ENCODE assay signal across 11 cellular contexts in the genomic region with DNA sequence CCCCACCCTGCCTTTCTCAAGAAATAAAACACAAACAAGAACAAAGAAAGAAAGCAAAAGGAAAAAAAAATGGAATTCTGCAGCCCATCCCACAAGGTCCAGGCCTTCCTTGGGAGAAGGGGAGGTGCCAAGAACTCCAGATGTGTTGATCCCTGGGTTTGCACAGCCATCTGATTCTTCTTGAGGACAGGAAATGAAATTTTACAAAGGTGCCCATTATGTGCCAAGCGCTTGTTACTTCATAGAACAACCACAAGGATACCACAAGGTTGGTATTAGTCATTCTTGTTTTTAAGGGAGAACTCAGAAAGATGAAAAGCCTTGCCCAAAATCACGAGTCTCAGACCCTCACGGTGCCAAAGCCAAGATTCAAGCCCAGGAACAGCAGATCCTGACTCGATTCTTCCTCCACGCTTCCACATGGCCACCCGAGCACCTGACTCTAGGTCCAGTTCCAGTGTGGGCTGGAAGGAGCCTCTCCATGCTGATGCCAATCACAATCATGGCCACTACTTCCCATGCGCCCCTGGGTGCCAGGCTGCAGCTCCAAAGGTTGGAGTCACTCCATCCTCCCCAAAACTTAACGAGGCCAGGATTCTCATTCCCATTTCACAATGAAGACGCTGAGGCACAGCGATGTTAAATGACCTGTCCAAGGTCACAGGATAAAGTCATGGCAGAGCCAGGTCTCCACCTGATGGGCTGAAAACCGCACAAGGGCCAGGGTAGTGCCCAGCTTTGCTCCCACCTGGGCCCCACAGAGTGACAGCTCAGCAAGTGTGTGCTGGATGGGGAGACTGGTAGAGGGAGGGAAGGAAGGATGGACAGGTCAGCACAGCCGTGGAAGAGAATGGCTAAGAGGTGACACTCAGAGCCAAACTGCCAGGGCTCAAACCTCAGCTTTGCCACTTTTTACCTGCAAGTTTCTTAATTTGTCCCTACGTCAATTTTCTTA.
DNase-seq lines count a peak whose midpoint lies in the region; ATAC-seq, FAIRE-seq and TF ChIP-seq lines count a peak whose summit lies in the region.
"Had no signal": no experiment of that assay in that cellular context is flagged by ENCODE, and none has a peak within 500 bp of the region (broad histone marks: within the 10 kb centered on the region; RNA-seq: fewer than 3 reads in every experiment).

No MANE protein-coding gene starts in this region.

- peaks cover 19% of the 10 kb centered on the region for H3K4me1 ChIP-seq in keratinocyte (ENCODE audit: control insufficient read depth, extremely low read depth, insufficient read depth, low read length)

- H3K27me3 Mint-ChIP-seq in CD14-positive monocyte (ENCODE audit: low read depth in 3 of 3) = peaks cover 0 to 6% (median 2%) of the 10 kb centered on the region in 3 donors
- peaks cover 3% of the 10 kb centered on the region for H3K27me3 Mint-ChIP-seq in activated T-helper 17 cell treated with anti-CD3 and anti-CD28 coated beads, Interleukin-2, amount 50 U/mL, for 72 hours

- intact Hi-C loops in CD14-positive monocyte (cut with micrococcal nuclease) = loop anchor here (5.0 to 10.0 kb wide), 7 partner anchors 220 to 1695 kb away; partner anchors contain the start of genes LPIN3 (in 1 of the 2) and ZHX3 (in 1 of the 2)

- no peak overlapping the region for H3K4me2 ChIP-seq in keratinocyte (ENCODE audit: control insufficient read depth, extremely low read depth, insufficient read depth, low read depth, low read length)

- ATAC-seq in activated T-helper 17 cell treated with anti-CD3 and anti-CD28 coated beads, Interleukin-2, amount 50 U/mL, for 72 hours (replicated peaks) = peak; percentile 62
- ATAC-seq in HG03097 (IDR thresholded peaks at IDR 0.05; ENCODE audit: low FRiP score, unreplicated experiment) = no peak

- no peak overlapping the region for H3K9ac ChIP-seq in keratinocyte (ENCODE audit: control insufficient read depth, extremely low read depth, insufficient read depth, low read length)

- H3K27ac ChIP-seq in keratinocyte (ENCODE audit: control insufficient read depth, insufficient read depth, low read length) = no peak overlapping the region
- H3K27ac ChIP-seq: tibial nerve had no signal

- TF ChIP-seq CTCF in CD14-positive monocyte (IDR thresholded peaks at IDR 0.05) = no peak
- no peak for TF ChIP-seq CTCF in keratinocyte (optimal IDR thresholded peaks at IDR 0.05 in 1 of 3, IDR thresholded peaks at IDR 0.05 in 1 of 3, conservative IDR thresholded peaks at IDR 0.05 in 1 of 3; ENCODE audit: extremely low read depth in 1 of 3, insufficient read depth in 2 of 3, low read length in 3 of 3)

- peaks cover 0 to 2% (median 0%) of the 10 kb centered on the region in 7 donors for H3K9me3 Mint-ChIP-seq in CD14-positive monocyte
- no peaks in the 10 kb centered on the region for H3K9me3 Mint-ChIP-seq in activated T-helper 17 cell treated with anti-CD3 and anti-CD28 coated beads, Interleukin-2, amount 50 U/mL, for 72 hours
- H3K9me3 Mint-ChIP-seq: activated naive CD8-positive, alpha-beta T cell treated with anti-CD3 and anti-CD28 coated beads, Interleukin-2, amount 10 ng/mL, durations not matched to agents 7 days and 5 days had no signal

- H3K4me3 Mint-ChIP-seq in CD14-positive monocyte = peak overlapping the region in 1 of 2 donors; percentile 44
- no peak overlapping the region for H3K4me3 Mint-ChIP-seq in activated T-helper 17 cell treated with anti-CD3 and anti-CD28 coated beads, Interleukin-2, amount 50 U/mL, for 72 hours
- H3K4me3 Mint-ChIP-seq: activated naive CD8-positive, alpha-beta T cell treated with anti-CD3 and anti-CD28 coated beads, Interleukin-2, amount 10 ng/mL, durations not matched to agents 7 days and 5 days; CD4-positive, CD25-positive, alpha-beta regulatory T cell had no signal

- no peak overlapping the region for H2AFZ ChIP-seq in keratinocyte (ENCODE audit: control insufficient read depth, low read length)

- no peaks in the 10 kb centered on the region for H4K20me1 ChIP-seq in keratinocyte (ENCODE audit: control insufficient read depth, extremely low read depth, insufficient read depth, low read length)

- H3K27me3 ChIP-seq in keratinocyte (ENCODE audit: control insufficient read depth, extremely low read depth, insufficient read depth, low read length) = no peaks in the 10 kb centered on the region
- H3K27me3 ChIP-seq: tibial nerve had no signal

- no peaks in the 10 kb centered on the region for H3K9me1 ChIP-seq in keratinocyte (ENCODE audit: control insufficient read depth, extremely low read depth, insufficient read depth, low read length)

- no peaks in the 10 kb centered on the region for H3K36me3 Mint-ChIP-seq in CD14-positive monocyte
- H3K36me3 Mint-ChIP-seq in activated T-helper 17 cell treated with anti-CD3 and anti-CD28 coated beads, Interleukin-2, amount 50 U/mL, for 72 hours (ENCODE audit: low read depth) = no peaks in the 10 kb centered on the region
- H3K36me3 Mint-ChIP-seq: activated naive CD8-positive, alpha-beta T cell treated with anti-CD3 and anti-CD28 coated beads, Interleukin-2, amount 10 ng/mL, durations not matched to agents 7 days and 5 days; CD4-positive, CD25-positive, alpha-beta regulatory T cell had no signal

- dilution Hi-C loops in keratinocyte (cut with MboI; ENCODE audit: extremely low pct_ligation_motif_present, low sequenced_read_pairs) = no loop called here

- H3K27ac Mint-ChIP-seq in CD14-positive monocyte = peak overlapping the region in 4 of 7 donors; percentile 58 to 76 (median 66)
- no peak overlapping the region for H3K27ac Mint-ChIP-seq in activated T-helper 17 cell treated with anti-CD3 and anti-CD28 coated beads, Interleukin-2, amount 50 U/mL, for 72 hours

- H3K9me3 ChIP-seq in keratinocyte (ENCODE audit: control insufficient read depth, low read depth, low read length) = no peaks in the 10 kb centered on the region
- H3K9me3 ChIP-seq: tibial nerve had no signal

- no peaks in the 10 kb centered on the region for H3K79me2 ChIP-seq in keratinocyte (ENCODE audit: control insufficient read depth, insufficient read depth, low read length)

- peaks cover 26% of the 10 kb centered on the region for H3K4me1 Mint-ChIP-seq in CD14-positive monocyte
- peaks cover 9% of the 10 kb centered on the region for H3K4me1 Mint-ChIP-seq in activated T-helper 17 cell treated with anti-CD3 and anti-CD28 coated beads, Interleukin-2, amount 50 U/mL, for 72 hours

- FAIRE-seq in keratinocyte (lab: Jason Lieb, UNC) = no peak

- no peaks in the 10 kb centered on the region for H3K36me3 ChIP-seq in keratinocyte (ENCODE audit: control insufficient read depth in 2 of 2, extremely low read depth in 1 of 2, insufficient read depth in 2 of 2, low read length in 2 of 2)
- H3K36me3 ChIP-seq: tibial nerve had no signal

- H3K4me3 ChIP-seq in keratinocyte (ENCODE audit: control insufficient read depth in 2 of 3, extremely low read depth in 1 of 3, insufficient read depth in 2 of 3, low read depth in 1 of 3, low read length in 3 of 3) = no peak overlapping the region
- H3K4me3 ChIP-seq: tibial nerve had no signal

- no peak for DNase-seq in CD14-positive monocyte (ENCODE audit: low spot score)
- DNase-seq in M059J (ENCODE audit: low read depth) = peak; percentile 81
- peak; percentile 49 for DNase-seq in keratinocyte (ENCODE audit: low read depth, low spot score)
- no peak for DNase-seq in Ammon's horn (ENCODE audit: low spot score)
- DNase-seq in globus pallidus (ENCODE audit: low spot score) = no peak
- DNase-seq in GM19238 (ENCODE audit: insufficient read length, low spot score) = no peak

Comparison
In these comparisons a context has a peak if more than half of its experiments do, and no peak if none do; other contexts are left out.
1. DNase-seq: peak in M059J (single experiment) and keratinocyte (single experiment); none in CD14-positive monocyte (single experiment), Ammon's horn (single experiment), globus pallidus (single experiment) and GM19238 (single experiment).